ENCODE assay signal across 19 cellular contexts in genomic region chr2:237327191-237327590, GRCh38.
A peak's percentile ranks its signal among the peaks of the same experiment; 100 is the strongest.
DNase-seq lines count a peak whose midpoint lies in the region; ATAC-seq and TF ChIP-seq lines count a peak whose summit lies in the region.
"Had no signal": no experiment of that assay in that cellular context is flagged by ENCODE, and none has a peak within 500 bp of the region (broad histone marks: within the 10 kb centered on the region; RNA-seq: fewer than 3 reads in every experiment).

No MANE protein-coding gene starts in this region.

- H3K27me3 ChIP-seq in right cardiac atrium (ENCODE audit: control insufficient read depth, insufficient read depth) = no peaks in the 10 kb centered on the region
- no peaks in the 10 kb centered on the region for H3K27me3 ChIP-seq in vagina
- H3K27me3 ChIP-seq: MG63 had no signal

- intact Hi-C loops in Right ventricle myocardium inferior (cut with DNase I) = no loop called here
- intact Hi-C loops in cardiac septum (cut with DNase I) = loop anchor here (10.0 kb wide), 1 partner anchor 148 kb away; no protein-coding TSS in a partner anchor
- intact Hi-C loops in right cardiac atrium (cut with DNase I) = loop anchor here in 1 of 4 donors (10.0 kb wide), 1 partner anchor 162 kb away; no protein-coding TSS in a partner anchor
- intact Hi-C loops in posterior vena cava (cut with DNase I) = no loop called here
- intact Hi-C loops in vagina (cut with DNase I) = no loop called here

- DNase-seq in Right ventricle myocardium inferior (ENCODE audit: missing footprints) = peak; percentile 83
- no peak for DNase-seq in cardiac septum (ENCODE audit: low spot score)
- DNase-seq in right cardiac atrium = peak; percentile 56 to 83 (median 75)
- DNase-seq in posterior vena cava (ENCODE audit: low spot score) = peak; percentile 37
- peak; percentile 58 to 62 for DNase-seq in vagina (ENCODE audit: extremely low spot score in 2 of 2)
- no peak for DNase-seq in naive thymus-derived CD8-positive, alpha-beta T cell
- DNase-seq in 8988T = no peak
- DNase-seq: ACHN; activated CD4-positive, alpha-beta T cell treated with anti-CD3 and anti-CD28 coated beads, Interleukin-2, amount 50 U/mL, for 1 hour; activated T-cell treated with anti-CD3 and anti-CD28 coated beads, Interleukin-2, amount 50 U/mL, for 24 hours; CD4-positive, alpha-beta memory T cell; EL; foreskin melanocyte; MG63; NCI-H1930; NCI-H510A had no signal

- H3K4me1 ChIP-seq in right cardiac atrium (ENCODE audit: control insufficient read depth, insufficient read depth, low read length) = peaks cover 3% of the 10 kb centered on the region
- peaks cover 39% of the 10 kb centered on the region for H3K4me1 ChIP-seq in vagina

- H3K27ac Mint-ChIP-seq in naive thymus-derived CD8-positive, alpha-beta T cell = no peak overlapping the region
- H3K27ac Mint-ChIP-seq: activated naive CD8-positive, alpha-beta T cell; activated T-cell treated with anti-CD3 and anti-CD28 coated beads, Interleukin-2, amount 50 U/mL, for 24 hours; CD4-positive, alpha-beta memory T cell had no signal

- TF ChIP-seq CTCF in vagina (IDR thresholded peaks at IDR 0.05) = no peak

- TF ChIP-seq POLR2A in vagina (IDR thresholded peaks at IDR 0.05) = no peak

- no peaks in the 10 kb centered on the region for H3K9me3 ChIP-seq in right cardiac atrium (ENCODE audit: control insufficient read depth, low read length)
- no peaks in the 10 kb centered on the region for H3K9me3 ChIP-seq in vagina
- H3K9me3 ChIP-seq: MG63 had no signal

- POLR2A ChIA-PET in naive thymus-derived CD8-positive, alpha-beta T cell (lab: Charles Lee) = no interaction called here

- H3K9me3 Mint-ChIP-seq in naive thymus-derived CD8-positive, alpha-beta T cell = no peaks in the 10 kb centered on the region
- H3K9me3 Mint-ChIP-seq: activated T-cell treated with anti-CD3 and anti-CD28 coated beads, Interleukin-2, amount 50 U/mL, for 24 hours; CD4-positive, alpha-beta memory T cell had no signal

- no peaks in the 10 kb centered on the region for H3K36me3 Mint-ChIP-seq in naive thymus-derived CD8-positive, alpha-beta T cell
- H3K36me3 Mint-ChIP-seq: CD4-positive, alpha-beta memory T cell had no signal

- H3K4me3 ChIP-seq in right cardiac atrium (ENCODE audit: low read length) = no peak overlapping the region
- no peak overlapping the region for H3K4me3 ChIP-seq in vagina
- H3K4me3 ChIP-seq: MG63, SK-N-MC had no signal

- peak; percentile 77 for ATAC-seq in Right ventricle myocardium inferior
- peak; percentile 65 to 71 for ATAC-seq in right cardiac atrium
- no peak for ATAC-seq in naive thymus-derived CD8-positive, alpha-beta T cell
- no peak for ATAC-seq in HG03378 (IDR thresholded peaks at IDR 0.05; ENCODE audit: unreplicated experiment)

- H3K27ac ChIP-seq in right cardiac atrium (ENCODE audit: low read length) = peak overlapping the region; percentile 19
- peak overlapping the region; percentile 96 for H3K27ac ChIP-seq in vagina
- H3K27ac ChIP-seq: SK-N-MC had no signal

- no peaks in the 10 kb centered on the region for H3K36me3 ChIP-seq in vagina

- H3K27me3 Mint-ChIP-seq in naive thymus-derived CD8-positive, alpha-beta T cell = no peaks in the 10 kb centered on the region
- H3K27me3 Mint-ChIP-seq: activated naive CD8-positive, alpha-beta T cell; activated T-cell treated with anti-CD3 and anti-CD28 coated beads, Interleukin-2, amount 50 U/mL, for 24 hours; CD4-positive, alpha-beta memory T cell had no signal

- 60% methylated on average over 8 of the region's 8 CpGs for WGBS in right cardiac atrium

- no peak overlapping the region for H3K4me3 Mint-ChIP-seq in naive thymus-derived CD8-positive, alpha-beta T cell
- H3K4me3 Mint-ChIP-seq: activated naive CD8-positive, alpha-beta T cell; activated T-cell treated with anti-CD3 and anti-CD28 coated beads, Interleukin-2, amount 50 U/mL, for 24 hours; CD4-positive, alpha-beta memory T cell had no signal

- no peaks in the 10 kb centered on the region for H3K4me1 Mint-ChIP-seq in naive thymus-derived CD8-positive, alpha-beta T cell
- H3K4me1 Mint-ChIP-seq: CD4-positive, alpha-beta memory T cell had no signal

Comparison
In these comparisons a context has a peak if more than half of its experiments do, and no peak if none do; other contexts are left out.
1. DNase-seq: peak in Right ventricle myocardium inferior (single experiment), right cardiac atrium (3 of 3), posterior vena cava (single experiment) and vagina (2 of 2); none in cardiac septum (single experiment), naive thymus-derived CD8-positive, alpha-beta T cell (0 of 10) and 8988T (single experiment).
2. ATAC-seq: peak in Right ventricle myocardium inferior (single experiment) and right cardiac atrium (2 of 2); none in naive thymus-derived CD8-positive, alpha-beta T cell (0 of 2) and HG03378 (single experiment).